ENCODE assay signal across 21 cellular contexts in the genomic region with DNA sequence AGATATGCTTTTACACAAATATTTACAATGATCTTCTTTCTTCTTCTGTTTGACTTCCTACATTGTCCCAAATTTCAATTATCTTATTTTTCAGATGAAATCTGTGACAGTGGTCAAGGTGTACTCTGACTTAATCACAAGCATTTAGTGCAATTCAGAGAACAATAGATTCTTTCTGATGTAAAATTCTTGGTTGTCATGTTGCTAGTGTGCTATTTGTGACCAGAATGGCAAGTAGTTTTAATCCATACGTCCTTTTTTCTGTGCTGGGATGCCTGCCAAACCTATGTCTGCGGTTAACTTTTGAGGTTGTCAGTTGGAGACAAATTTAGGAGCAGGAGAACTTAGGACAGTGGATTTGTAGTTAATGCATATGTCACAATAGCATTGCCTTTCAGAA. TPM values are rescaled to one million over a fixed set of nuclear protein-coding genes. Genes with fewer than 3 reads are reported as not detected.
DNase-seq lines count a peak whose midpoint lies in the region; ATAC-seq and TF ChIP-seq lines count a peak whose summit lies in the region.
"Had no signal": no experiment of that assay in that cellular context is flagged by ENCODE, and none has a peak within 500 bp of the region (broad histone marks: within the 10 kb centered on the region; RNA-seq: fewer than 3 reads in every experiment).

No MANE protein-coding gene starts in this region.

- H3K4me3 Mint-ChIP-seq in H9: no peak overlapping the region
- H3K4me3 Mint-ChIP-seq: naive B cell had no signal

- H3K23me2 ChIP-seq in H9 (ENCODE audit: insufficient read length, low read depth, low read length, poor library complexity, severe bottlenecking): no peaks in the 10 kb centered on the region

- no peak overlapping the region for H2BK5ac ChIP-seq in H9 (ENCODE audit: insufficient read length, low read length)

- H3K4ac ChIP-seq in H9 (ENCODE audit: low read depth, low read length): no peak overlapping the region

- no peak overlapping the region for H3K56ac ChIP-seq in H9 (ENCODE audit: insufficient read length, low read depth, low read length)

- H3K27ac ChIP-seq in H9 (ENCODE audit: insufficient read length, low read depth, low read length): no peak overlapping the region
- H3K27ac ChIP-seq: ascending aorta; BLaER1 treated with 17β-estradiol and CSF1 and Interleukin-3, amounts not matched to agents 10 nM and 100 nM; tibial nerve; WERI-Rb-1 had no signal

- no peaks in the 10 kb centered on the region for H4K20me1 ChIP-seq in H9 (ENCODE audit: control insufficient read depth, insufficient read depth, insufficient read length)
- H4K20me1 ChIP-seq: BLaER1 treated with 17β-estradiol and CSF1 and Interleukin-3, amounts not matched to agents 10 nM and 100 nM had no signal

- no peak overlapping the region for H2BK15ac ChIP-seq in H9 (ENCODE audit: low read depth, low read length)

- H2AK5ac ChIP-seq in H9 (ENCODE audit: insufficient read length, low read length): no peak overlapping the region

- H4K5ac ChIP-seq in H9 (ENCODE audit: insufficient read length, low read depth, low read length): no peak overlapping the region

- WGBS in H9 (ENCODE audit: extremely low coverage, insufficient read length, low lambda C conversion rate): no CpG with 5 or more reads among the region's 2 CpGs

- H3K9ac ChIP-seq in H9 (ENCODE audit: extremely low read depth, insufficient read length, low read length): no peak overlapping the region
- H3K9ac ChIP-seq: BLaER1 treated with 17β-estradiol and CSF1 and Interleukin-3, amounts not matched to agents 10 nM and 100 nM had no signal

- H3K9me3 Mint-ChIP-seq in H9: no peaks in the 10 kb centered on the region
- H3K9me3 Mint-ChIP-seq: naive B cell had no signal

- no peaks in the 10 kb centered on the region for H3K9me3 ChIP-seq in H9 (ENCODE audit: control insufficient read depth, low read depth, low read length)
- H3K9me3 ChIP-seq: ascending aorta; BLaER1 treated with 17β-estradiol and CSF1 and Interleukin-3, amounts not matched to agents 10 nM and 100 nM; tibial nerve had no signal

- ATAC-seq in GM21360 (IDR thresholded peaks at IDR 0.05; ENCODE audit: unreplicated experiment) (no peak), HG03175 (IDR thresholded peaks at IDR 0.05; ENCODE audit: unreplicated experiment) (no peak)
- ATAC-seq: GM12878, left ventricle myocardium superior, right cardiac atrium had no signal

- H2BK20ac ChIP-seq in H9 (ENCODE audit: low read depth, low read length, poor library complexity, severe bottlenecking): no peak overlapping the region

- no peak overlapping the region for H3K14ac ChIP-seq in H9 (ENCODE audit: insufficient read depth, low read length)

- H3K27me3 ChIP-seq in H9 (ENCODE audit: insufficient read depth, low read length) (no peaks in the 10 kb centered on the region), H7 (ENCODE audit: control insufficient read depth, insufficient read depth, low read length) (no peaks in the 10 kb centered on the region)
- H3K27me3 ChIP-seq: ascending aorta; BLaER1 treated with 17β-estradiol and CSF1 and Interleukin-3, amounts not matched to agents 10 nM and 100 nM; tibial nerve had no signal

- peak overlapping the region in 2 of 3 experiments; percentile 52 to 70; a peak in 2 of 7 replicates for H3K27ac Mint-ChIP-seq in H9

- no peak overlapping the region for H4K91ac ChIP-seq in H9 (ENCODE audit: insufficient read length, low read depth, low read length)

- no peaks in the 10 kb centered on the region for H3K4me1 ChIP-seq in H9 (ENCODE audit: insufficient read depth, low read length)
- H3K4me1 ChIP-seq: ascending aorta; BLaER1 treated with 17β-estradiol and CSF1 and Interleukin-3, amounts not matched to agents 10 nM and 100 nM; tibial nerve had no signal

- H3K4me2 ChIP-seq in H9 (ENCODE audit: insufficient read depth, insufficient read length, low read length): no peak overlapping the region
- H3K4me2 ChIP-seq: BLaER1 treated with 17β-estradiol and CSF1 and Interleukin-3, amounts not matched to agents 10 nM and 100 nM had no signal

- no peaks in the 10 kb centered on the region for H3K79me2 ChIP-seq in H9 (ENCODE audit: insufficient read depth, low read length)

- no peaks in the 10 kb centered on the region for H3K36me3 ChIP-seq in H7 (replicated peaks; ENCODE audit: control insufficient read depth, insufficient read depth, low read length)
- H3K36me3 ChIP-seq: ascending aorta; BLaER1 treated with 17β-estradiol and CSF1 and Interleukin-3, amounts not matched to agents 10 nM and 100 nM; tibial nerve; WERI-Rb-1 had no signal

- TF ChIP-seq CTCF in H9 (conservative IDR thresholded peaks at IDR 0.05): no peak

- H3K36me3 Mint-ChIP-seq in H9 (ENCODE audit: insufficient read depth in 1 of 3, low read depth in 3 of 3): no peaks in the 10 kb centered on the region
- H3K36me3 Mint-ChIP-seq: naive B cell had no signal

- H3K23ac ChIP-seq in H9 (ENCODE audit: insufficient read length, low read depth, low read length): no peak overlapping the region

- no peaks in the 10 kb centered on the region for H3K27me3 Mint-ChIP-seq in H9 (ENCODE audit: low read depth)
- H3K27me3 Mint-ChIP-seq: naive B cell had no signal

- no peak overlapping the region for H3K18ac ChIP-seq in H9 (ENCODE audit: insufficient read length, low read depth, low read length)

- H2BK12ac ChIP-seq in H9 (ENCODE audit: insufficient read length, low read depth, low read length): no peak overlapping the region

- DNase-seq in H9 (no peak), NCI-H69 (lab: John Stamatoyannopoulos, UW) (peak; percentile 89), SKM-1 treated with dmso at 0.1 percent for 144 hours (lab: John Stamatoyannopoulos, UW; ENCODE audit: unreplicated experiment) (peak; percentile 81), glomerular visceral epithelial cell (ENCODE audit: extremely low spot score) (peak; percentile 2), H7 (no peak), GM19238 (ENCODE audit: insufficient read length, low spot score) (no peak)
- DNase-seq: activated CD8-positive, alpha-beta memory T cell treated with anti-CD3 and anti-CD28 coated beads for 24 hours; activated effector memory CD4-positive, alpha-beta T cell treated with Interleukin-2 at 50 U/mL for 16 hours; left ventricle myocardium superior; naive B cell; NCI-H226; right cardiac atrium; Right ventricle myocardium superior; stimulated activated CD4-positive, alpha-beta T cell treated with anti-CD3 and anti-CD28 coated beads, Interleukin-4, amount 100 ng/mL, for 1 hour; WERI-Rb-1 had no signal

- H3K4me1 Mint-ChIP-seq in H9: peaks cover 4 to 13% of the 10 kb centered on the region in 2 experiments
- H3K4me1 Mint-ChIP-seq: naive B cell had no signal

- no peak overlapping the region for H2BK120ac ChIP-seq in H9 (ENCODE audit: low read depth, low read length, poor library complexity, severe bottlenecking)

- no peaks in the 10 kb centered on the region for H3K79me1 ChIP-seq in H9 (ENCODE audit: insufficient read depth, low read depth, low read length, poor library complexity, severe bottlenecking)

- H3K4me3 ChIP-seq in H7 (ENCODE audit: insufficient read depth, low read depth, low read length): no peak overlapping the region
- H3K4me3 ChIP-seq: ascending aorta; BLaER1 treated with 17β-estradiol and CSF1 and Interleukin-3, amounts not matched to agents 10 nM and 100 nM; GM12878; tibial nerve had no signal

- no peak overlapping the region for H3T11ph ChIP-seq in H9 (ENCODE audit: low read length)

- no peak overlapping the region for H4K8ac ChIP-seq in H9 (replicated peaks; ENCODE audit: insufficient read length, low read depth, low read length)

- no peak overlapping the region for H2AFZ ChIP-seq in H9 (ENCODE audit: low read length)

RNA-seq across cellular contexts. Expression of a gene that starts 30.9 kb away (rescaled TPM):
- total RNA-seq in H9 (2021): 2.2 and 2.6 TPM in 2 replicates
- 0.30 and 0.48 TPM in 2 replicates for total RNA-seq in H7 (2014; rRNA removed; shearing (Covaris generic))

Comparison
In these comparisons a context has a peak if more than half of its experiments do, and no peak if none do; other contexts are left out.
1. DNase-seq: peak in NCI-H69 (single experiment), SKM-1 treated with dmso at 0.1 percent for 144 hours (single experiment) and glomerular visceral epithelial cell (single experiment); none in H9 (single experiment), H7 (single experiment) and GM19238 (single experiment).